Comparison of ENCODE assay signal across 1 cellular context in genomic region chrX:24150051-24150790, GRCh38.
TF ChIP-seq lines count a peak whose summit lies in the region.

No MANE protein-coding gene starts in this region.

TF ChIP-seq in K562, 482 proteins besides CTCF, POLR2A, EP300 and RAD21 (continued from another document and continues in another):
- TF ChIP-seq CREB1 (IDR thresholded peaks at IDR 0.05) (no peak; the same call in 1 of the 2 replicates), CREB1 (CRISPR knock-in tag; IDR thresholded peaks at IDR 0.05) (peak; percentile 36; the same call in 1 of the 2 replicates), ZBTB1 (CRISPR knock-in tag; IDR thresholded peaks at IDR 0.05; ENCODE audit: borderline replicate concordance, low read depth) (no peak), MAZ (CRISPR knock-in tag; conservative IDR thresholded peaks at IDR 0.05 in 1 of 2, IDR thresholded peaks at IDR 0.05 in 1 of 2) (peak; percentile 53 to 70; a peak in 2 of 4 replicates), E2F4 (CRISPR knock-in tag; IDR thresholded peaks at IDR 0.05; ENCODE audit: low read depth) (no peak), ZBTB40 (IDR thresholded peaks at IDR 0.05) (no peak), ZBTB40 (CRISPR knock-in tag; IDR thresholded peaks at IDR 0.05) (no peak), NR1H2 (CRISPR knock-in tag; IDR thresholded peaks at IDR 0.05) (no peak), SMAD3 (CRISPR knock-in tag; conservative IDR thresholded peaks at IDR 0.05) (no peak), HLTF (IDR thresholded peaks at IDR 0.05) (no peak), FOSL1 (tag; conservative IDR thresholded peaks at IDR 0.05) (no peak), COPS2 (conservative IDR thresholded peaks at IDR 0.05) (no peak), FOXO4 (CRISPR knock-in tag; IDR thresholded peaks at IDR 0.05) (no peak), ZNF143 (CRISPR knock-in tag; IDR thresholded peaks at IDR 0.05) (no peak), ZNF277 (CRISPR knock-in tag; IDR thresholded peaks at IDR 0.05; ENCODE audit: borderline replicate concordance) (no peak), HIVEP1 (CRISPR knock-in tag; IDR thresholded peaks at IDR 0.05) (no peak), ERF (CRISPR knock-in tag; IDR thresholded peaks at IDR 0.05) (0 out of 2 replicates have a peak, but pooled peaks have one; percentile 46), ZNF551 (CRISPR knock-in tag; IDR thresholded peaks at IDR 0.05) (no peak), ZC3H11A (IDR thresholded peaks at IDR 0.05; ENCODE audit: low read depth, low read length) (no peak), LCOR (CRISPR knock-in tag; IDR thresholded peaks at IDR 0.05) (peak; percentile 61; the same call in 1 of the 2 replicates), MTA1 (IDR thresholded peaks at IDR 0.05; ENCODE audit: borderline replicate concordance) (no peak), CLOCK (CRISPR knock-in tag; IDR thresholded peaks at IDR 0.05; ENCODE audit: borderline replicate concordance) (no peak), NR4A1 (CRISPR knock-in tag; IDR thresholded peaks at IDR 0.05) (no peak), NR4A1 (tag; IDR thresholded peaks at IDR 0.05) (no peak), CTBP1 (IDR thresholded peaks at IDR 0.05; ENCODE audit: borderline replicate concordance) (peak; percentile 90), HNRNPK (IDR thresholded peaks at IDR 0.05; ENCODE audit: low read depth, low read length, poor library complexity, severe bottlenecking) (no peak), MAFK (IDR thresholded peaks at IDR 0.05; ENCODE audit: low read length) (no peak), ZNF785 (CRISPR knock-in tag; IDR thresholded peaks at IDR 0.05) (no peak), IRF9 (tag; IDR thresholded peaks at IDR 0.05) (no peak), TRIM28 (IDR thresholded peaks at IDR 0.05) (no peak), WHSC1 (IDR thresholded peaks at IDR 0.05; ENCODE audit: low read length) (no peak), TEAD1 (CRISPR knock-in tag; IDR thresholded peaks at IDR 0.05) (no peak), SRF (CRISPR knock-in tag; IDR thresholded peaks at IDR 0.05) (peak in 1 of 2 experiments; percentile 19; a peak in 1 of 4 replicates), ZNF584 (CRISPR knock-in tag; IDR thresholded peaks at IDR 0.05; ENCODE audit: low read depth) (no peak), ATF3 (IDR thresholded peaks at IDR 0.05) (no peak), ATF3 (CRISPR knock-in tag; conservative IDR thresholded peaks at IDR 0.05) (no peak), ATF6 (CRISPR knock-in tag; IDR thresholded peaks at IDR 0.05) (no peak), GATAD2A (IDR thresholded peaks at IDR 0.05) (peak; percentile 31; the same call in 1 of the 2 replicates), TSHZ1 (CRISPR knock-in tag; IDR thresholded peaks at IDR 0.05) (no peak), CBFB (CRISPR knock-in tag; IDR thresholded peaks at IDR 0.05) (no peak)
